8 cellular contexts compared by ENCODE assay signal in the genomic region with DNA sequence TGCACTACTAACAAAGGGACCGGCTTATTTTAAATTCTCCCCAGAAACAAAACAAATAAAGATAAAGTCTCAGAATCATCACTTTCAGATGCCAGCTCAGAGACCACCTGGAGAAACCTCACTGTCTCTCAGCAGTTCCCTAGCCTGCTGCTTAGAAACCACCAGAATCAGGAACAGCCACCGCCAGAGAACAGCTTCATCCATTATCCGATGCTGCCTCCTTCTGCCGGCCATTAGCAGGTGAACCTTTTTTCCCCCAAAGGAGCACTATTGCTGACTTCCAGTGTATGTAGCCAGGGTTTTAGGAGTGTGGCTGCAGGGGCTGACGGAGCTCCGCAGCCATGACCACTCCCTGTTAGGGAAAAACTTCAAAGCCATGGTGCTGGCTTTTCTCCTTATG.
DNase-seq lines count a peak whose midpoint lies in the region; ATAC-seq, FAIRE-seq and TF ChIP-seq lines count a peak whose summit lies in the region.

No MANE protein-coding gene starts in this region.

- no peak overlapping the region for H4K5ac ChIP-seq in H1 (ENCODE audit: insufficient read length, low read depth, low read length)

- H3K36me3 Mint-ChIP-seq in effector memory CD8-positive, alpha-beta T cell (ENCODE audit: insufficient read depth), result no peaks in the 10 kb centered on the region

- no peaks in the 10 kb centered on the region; a peak in 1 of 7 replicates for H3K4me1 ChIP-seq in H1 (replicated peaks in 1 of 4; ENCODE audit: control insufficient read depth in 3 of 4, insufficient read depth in 4 of 4, low read length in 3 of 4)

- WGBS in H1 (ENCODE audit: extremely low coverage in 1 of 2, insufficient coverage in 1 of 2, insufficient read length in 1 of 2, insufficient replicate concordance in 2 of 2, low coverage in 1 of 2, low lambda C conversion rate in 2 of 2, missing lambda C conversion rate in 1 of 2), 2 experiments, result 70% methylated on average over 6 of the region's 6 CpGs; no CpG with 5 or more reads in 1 of the 2 experiments

- H3K4ac ChIP-seq in H1 (replicated peaks; ENCODE audit: insufficient read length, low read depth, low read length), result no peak overlapping the region

- H3K18ac ChIP-seq in H1 (ENCODE audit: extremely low read depth, low read length), result no peak overlapping the region

- H3K4me1 Mint-ChIP-seq in effector memory CD8-positive, alpha-beta T cell (ENCODE audit: low read depth in 2 of 2), result no peaks in the 10 kb centered on the region

- H4K91ac ChIP-seq in H1 (replicated peaks; ENCODE audit: insufficient read length, low read length), result no peak overlapping the region

- no peaks in the 10 kb centered on the region for H3K79me1 ChIP-seq in H1 (ENCODE audit: low read depth, low read length)

- POLR2A ChIA-PET in H1 (lab: Charles Lee; ENCODE audit: partially characterized antibody), result no interaction called here

- no peak overlapping the region for H3K27ac ChIP-seq in H1 (ENCODE audit: low read depth, low read length)

- H2BK12ac ChIP-seq in H1 (ENCODE audit: low read depth, low read length), result no peak overlapping the region

- no peak overlapping the region for H3K23ac ChIP-seq in H1 (ENCODE audit: insufficient read length)

- ATAC-seq in effector memory CD8-positive, alpha-beta T cell (replicated peaks), result no peak
- ATAC-seq in GM18519 (IDR thresholded peaks at IDR 0.05; ENCODE audit: low FRiP score, unreplicated experiment) (no peak), GM21528 (IDR thresholded peaks at IDR 0.05; ENCODE audit: low FRiP score, unreplicated experiment) (no peak)

- no peaks in the 10 kb centered on the region for H4K20me1 ChIP-seq in H1 (replicated peaks in 1 of 2; ENCODE audit: control insufficient read depth in 1 of 2, insufficient read depth in 2 of 2, low read length in 2 of 2)

- H2BK15ac ChIP-seq in H1 (ENCODE audit: low read length), result no peak overlapping the region

- no peak overlapping the region for H3K4me2 ChIP-seq in H1 (ENCODE audit: insufficient read depth in 1 of 2, low read depth in 2 of 2, low read length in 2 of 2)

- DNase-seq in ELF-1 (ENCODE audit: low read depth, low spot score), result peak; percentile 81
- peak; percentile 23 for DNase-seq in NCI-H460 (ENCODE audit: extremely low read depth, low read depth)
- peak; percentile 36 to 52 for DNase-seq in H1 (ENCODE audit: low read depth in 1 of 2, low spot score in 2 of 2)
- DNase-seq in medulla oblongata (ENCODE audit: extremely low spot score), result peak; percentile 68
- no peak for DNase-seq in effector memory CD8-positive, alpha-beta T cell
- no peak for DNase-seq in NCI-H2081 treated with DMSO at 0.1 percent for 48 hours (lab: John Stamatoyannopoulos, UW)

- H3K79me2 ChIP-seq in H1 (ENCODE audit: control insufficient read depth in 1 of 2, insufficient read depth in 2 of 2, low read length in 2 of 2), result no peaks in the 10 kb centered on the region

- H2BK120ac ChIP-seq in H1 (replicated peaks; ENCODE audit: low read depth, low read length), result no peak overlapping the region

- H2BK5ac ChIP-seq in H1 (ENCODE audit: low read depth, low read length), result no peak overlapping the region

- peak; percentile 78 for FAIRE-seq in H1 (lab: Jason Lieb, UNC)

- peak; percentile 92 to 95 for TF ChIP-seq RAD21 in H1 (IDR thresholded peaks at IDR 0.05 in 1 of 2, conservative IDR thresholded peaks at IDR 0.05 in 1 of 2; ENCODE audit: low read depth in 2 of 2, low read length in 2 of 2)

- no peak overlapping the region for H4K8ac ChIP-seq in H1 (ENCODE audit: extremely low read depth, insufficient read depth, low read length)

- no peaks in the 10 kb centered on the region for H3K27me3 ChIP-seq in H1 (replicated peaks in 1 of 4; ENCODE audit: control insufficient read depth in 3 of 4, extremely low read depth in 1 of 4, insufficient read depth in 3 of 4, low read length in 3 of 4)

- H3K9me3 ChIP-seq in H1 (ENCODE audit: insufficient read depth in 2 of 2, low read depth in 1 of 2, low read length in 1 of 2), result peaks cover 4 to 12% of the 10 kb centered on the region in 2 experiments; a peak in 3 of 4 replicates

- no peak overlapping the region for H2BK20ac ChIP-seq in H1 (ENCODE audit: low read length)

- no peak overlapping the region for H2AFZ ChIP-seq in H1 (ENCODE audit: low read length)

- TF ChIP-seq EP300 in H1 (IDR thresholded peaks at IDR 0.05; ENCODE audit: borderline replicate concordance in 1 of 2, low read depth in 2 of 2, low read length in 2 of 2), result no peak

- peak; percentile 67 to 82 (median 79) for TF ChIP-seq CTCF in H1 (IDR thresholded peaks at IDR 0.05; ENCODE audit: control extremely low read depth in 1 of 3, insufficient read depth in 1 of 3, low read depth in 1 of 3, low read length in 3 of 3)

- no peak overlapping the region for H3K56ac ChIP-seq in H1 (replicated peaks; ENCODE audit: insufficient read length, low read depth, low read length)

- H3K36me3 ChIP-seq in H1 (ENCODE audit: control insufficient read depth in 2 of 4, insufficient read depth in 4 of 4, low read length in 3 of 4), result no peaks in the 10 kb centered on the region

- no peaks in the 10 kb centered on the region for H3K9me3 Mint-ChIP-seq in effector memory CD8-positive, alpha-beta T cell

- no peak overlapping the region for H3K27ac Mint-ChIP-seq in effector memory CD8-positive, alpha-beta T cell

- no peak overlapping the region for H3K4me3 ChIP-seq in H1 (ENCODE audit: extremely low read depth in 1 of 4, insufficient read depth in 2 of 4, low read depth in 3 of 4, low read length in 4 of 4)

- no peak overlapping the region for H3K14ac ChIP-seq in H1 (ENCODE audit: insufficient read length)

- H3K4me3 Mint-ChIP-seq in effector memory CD8-positive, alpha-beta T cell, result no peak overlapping the region

- no peak for TF ChIP-seq POLR2A in H1 (IDR thresholded peaks at IDR 0.05; ENCODE audit: control extremely low read depth in 1 of 2, low read depth in 2 of 2, low read length in 2 of 2)

- no peak overlapping the region for H2AK5ac ChIP-seq in H1 (ENCODE audit: low read depth, low read length)

- CTCF ChIA-PET in H1 (lab: Charles Lee; ENCODE audit: partially characterized antibody), result interaction anchor here (0.7 to 2.1 kb wide), 21 partner anchors 9 to 771 kb away, joined by 3 to 14 read pairs (median 3); no protein-coding TSS in a partner anchor

- peaks cover 0 to 17% of the 10 kb centered on the region in 2 donors for H3K27me3 Mint-ChIP-seq in effector memory CD8-positive, alpha-beta T cell

- no peaks in the 10 kb centered on the region for H3K23me2 ChIP-seq in H1 (ENCODE audit: low read depth, low read length)

- no peak overlapping the region for H3K9ac ChIP-seq in H1 (replicated peaks in 1 of 4; ENCODE audit: extremely low read depth in 1 of 4, low read depth in 3 of 4, low read length in 3 of 4)

TF ChIP-seq in H1, 55 proteins besides CTCF, POLR2A, EP300 and RAD21:
- no peak for TF ChIP-seq FOSL1 (IDR thresholded peaks at IDR 0.05; ENCODE audit: insufficient read depth, low read depth, low read length)
- TF ChIP-seq YY1 (IDR thresholded peaks at IDR 0.05; ENCODE audit: low read depth, low read length), result peak; percentile 34; the same call in 1 of the 2 replicates

Comparison
In these comparisons a context has a peak if more than half of its experiments do, and no peak if none do; other contexts are left out.
1. DNase-seq: peak in ELF-1 (single experiment), NCI-H460 (single experiment), H1 (2 of 2) and medulla oblongata (single experiment); none in effector memory CD8-positive, alpha-beta T cell (0 of 3) and NCI-H2081 treated with DMSO at 0.1 percent for 48 hours (single experiment).